ENCODE assay signal across 8 cellular contexts in the genomic region with DNA sequence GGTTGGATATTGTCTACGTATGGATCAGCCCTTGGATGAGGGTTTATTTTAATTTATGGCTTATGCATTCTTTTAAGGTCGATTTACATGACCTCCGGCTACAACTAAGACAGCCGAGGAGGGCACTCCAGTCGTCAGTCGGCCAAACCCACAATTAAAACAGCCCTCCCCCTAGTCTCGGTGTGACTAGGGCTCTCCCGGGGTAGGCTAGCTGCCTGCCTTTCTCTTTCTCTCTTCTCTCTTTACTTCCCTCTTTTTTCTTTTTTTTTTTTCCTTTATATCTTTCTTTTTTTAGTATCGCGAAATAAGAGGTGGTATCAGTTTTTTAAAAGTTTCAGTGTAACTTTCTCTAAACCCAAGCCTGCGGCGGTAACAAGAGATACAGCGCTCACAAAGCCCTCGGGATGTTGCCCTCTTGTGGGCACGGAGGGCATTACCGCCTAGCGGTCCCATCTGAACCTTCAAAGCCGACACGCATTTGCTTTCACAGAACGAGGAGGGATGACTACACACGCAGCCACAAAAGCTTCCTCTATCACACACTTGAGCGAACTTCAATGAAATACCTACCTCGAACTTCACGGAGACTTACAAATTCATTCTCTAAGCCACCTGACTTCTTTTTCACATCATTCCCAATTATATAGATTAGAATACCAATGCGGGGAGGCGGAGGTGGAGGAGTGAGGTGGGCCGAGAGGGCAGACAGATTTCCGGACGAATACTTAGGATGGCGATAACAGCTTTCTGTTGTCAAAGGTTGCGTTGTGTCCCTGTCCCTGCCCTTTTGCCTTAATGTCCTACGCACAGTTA.
DNase-seq lines count a peak whose midpoint lies in the region; ATAC-seq and TF ChIP-seq lines count a peak whose summit lies in the region.

No MANE protein-coding gene starts in this region.

- TF ChIP-seq CTCF in Peyer's patch (IDR thresholded peaks at IDR 0.05) = peak; percentile 30 to 96 (median 88)

- peaks cover 11 to 14% of the 10 kb centered on the region in 2 donors for H3K4me1 Mint-ChIP-seq in natural killer cell treated with Interleukin-12 subunit alpha and Interleukin-12 subunit beta and Interleukin-15 and Interleukin-18, amount 100 ng/mL, for 72 hours (ENCODE audit: low read depth in 2 of 2)

- peak; percentile 92 for DNase-seq in DMS53 (lab: John Stamatoyannopoulos, UW)
- peak; percentile 72 for DNase-seq in HuH-7.5 (ENCODE audit: low spot score)
- peak; percentile 50 to 94 (median 93) for DNase-seq in Peyer's patch
- DNase-seq in activated T-helper 1 cell treated with anti-CD3 and anti-CD28 coated beads, Interleukin-2, amount 50 U/mL, for 16 hours (ENCODE audit: low read depth in 1 of 2, low spot score in 1 of 2) = peak; percentile 61 to 63
- peak; percentile 95 for DNase-seq in fibroblast of peridontal ligament (ENCODE audit: extremely low read depth)
- DNase-seq in natural killer cell treated with Interleukin-12 subunit alpha and Interleukin-12 subunit beta and Interleukin-15 and Interleukin-18, amount 100 ng/mL, for 72 hours (ENCODE audit: low spot score) = peak; percentile 79
- peak; percentile 44 to 82 (median 64) for DNase-seq in stimulated activated naive CD4-positive, alpha-beta T cell (lab: John Stamatoyannopoulos, UW)

- H3K36me3 Mint-ChIP-seq in natural killer cell treated with Interleukin-12 subunit alpha and Interleukin-12 subunit beta and Interleukin-15 and Interleukin-18, amount 100 ng/mL, for 72 hours = peaks cover 9% of the 10 kb centered on the region

- no peaks in the 10 kb centered on the region for H3K9me3 ChIP-seq in Peyer's patch

- H3K27me3 ChIP-seq in Peyer's patch = peaks cover 0 to 13% of the 10 kb centered on the region in 2 donors

- H3K27ac ChIP-seq in Peyer's patch = peak overlapping the region; percentile 50 to 91 (median 78)

- H3K36me3 ChIP-seq in Peyer's patch = no peaks in the 10 kb centered on the region

- peak overlapping the region; percentile 89 for H3K4me3 Mint-ChIP-seq in natural killer cell treated with Interleukin-12 subunit alpha and Interleukin-12 subunit beta and Interleukin-15 and Interleukin-18, amount 100 ng/mL, for 72 hours

- peak overlapping the region in 1 of 2 donors; percentile 64 for H3K27ac Mint-ChIP-seq in natural killer cell treated with Interleukin-12 subunit alpha and Interleukin-12 subunit beta and Interleukin-15 and Interleukin-18, amount 100 ng/mL, for 72 hours

- TF ChIP-seq POLR2A in Peyer's patch (IDR thresholded peaks at IDR 0.05) = peak in 1 of 2 donors; percentile 61

- peaks cover 28 to 34% of the 10 kb centered on the region in 2 donors for H3K27me3 Mint-ChIP-seq in natural killer cell treated with Interleukin-12 subunit alpha and Interleukin-12 subunit beta and Interleukin-15 and Interleukin-18, amount 100 ng/mL, for 72 hours

- ATAC-seq in GM21529 (IDR thresholded peaks at IDR 0.05; ENCODE audit: unreplicated experiment) = peak; percentile 93
- peak; percentile 82 to 89 for ATAC-seq in natural killer cell treated with Interleukin-12 subunit alpha and Interleukin-12 subunit beta and Interleukin-15 and Interleukin-18, amount 100 ng/mL, for 72 hours

- H3K4me1 ChIP-seq in Peyer's patch = peaks cover 0 to 21% (median 7%) of the 10 kb centered on the region in 4 donors

- no peaks in the 10 kb centered on the region for H3K9me3 Mint-ChIP-seq in natural killer cell treated with Interleukin-12 subunit alpha and Interleukin-12 subunit beta and Interleukin-15 and Interleukin-18, amount 100 ng/mL, for 72 hours

- peak overlapping the region; percentile 42 to 65 (median 56) for H3K4me3 ChIP-seq in Peyer's patch

Comparison
In these comparisons a context has a peak if more than half of its experiments do, and no peak if none do; other contexts are left out.
1. Peak in every context shown above with its lines: DNase-seq, ATAC-seq, H3K4me3 ChIP-seq and H3K27ac ChIP-seq.